8 cellular contexts compared by ENCODE assay signal in the genomic region with DNA sequence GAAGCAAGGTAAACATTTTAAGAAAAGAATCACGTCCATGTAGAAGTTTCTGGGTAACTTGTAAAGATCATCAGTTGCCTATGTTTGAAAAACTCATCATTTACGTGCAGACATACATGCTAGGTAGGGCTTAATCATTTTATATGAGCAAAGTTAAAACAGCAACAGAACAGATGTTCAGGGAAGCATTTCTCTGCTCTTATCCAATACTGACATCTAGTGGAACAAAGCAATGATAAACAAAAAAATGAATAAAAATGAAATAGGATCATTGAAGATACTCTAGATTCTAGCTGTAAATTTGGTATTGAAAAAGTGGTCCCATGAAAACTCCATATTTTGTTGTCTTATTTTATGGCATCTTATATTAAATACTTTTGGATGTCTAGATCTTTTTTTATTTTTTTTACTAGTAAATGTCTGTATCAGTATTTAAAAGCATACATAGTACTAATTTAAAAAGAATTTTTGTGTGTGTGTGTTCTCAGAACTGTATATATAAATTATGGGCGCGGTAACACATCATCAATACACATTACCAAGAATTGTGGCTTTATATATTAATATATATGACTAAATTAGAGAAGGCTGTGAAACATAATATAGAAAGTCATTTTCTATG.
DNase-seq lines count a peak whose midpoint lies in the region; ATAC-seq and TF ChIP-seq lines count a peak whose summit lies in the region.

No MANE protein-coding gene starts in this region.

- no peak overlapping the region for H3K4me3 ChIP-seq in Karpas-422 (ENCODE audit: low read length)
- H3K4me3 ChIP-seq in RWPE2 (ENCODE audit: severe bottlenecking) = no peak overlapping the region
- no peak overlapping the region for H3K4me3 ChIP-seq in ovary
- no peak overlapping the region for H3K4me3 ChIP-seq in aorta (ENCODE audit: low read length in 2 of 2)

- ATAC-seq in RWPE2 (ENCODE audit: low read depth) (0 out of 3 replicates have a peak, but pooled peaks have one; percentile 42), foreskin keratinocyte (peak; percentile 34), aorta (ENCODE audit: low FRiP score) (no peak)
- ATAC-seq in activated T-helper 17 cell treated with anti-CD3 and anti-CD28 coated beads, Interleukin-2, amount 50 U/mL, for 72 hours (replicated peaks) = no peak
- no peak for ATAC-seq in activated CD8-positive, alpha-beta memory T cell treated with anti-CD3 and anti-CD28 coated beads, Interleukin-2, amount 10 ng/mL, durations not matched to agents 7 days and 5 days

- CTCF ChIA-PET in activated CD8-positive, alpha-beta memory T cell treated with anti-CD3 and anti-CD28 coated beads, Interleukin-2, amount 10 ng/mL, durations not matched to agents 7 days and 5 days (lab: Charles Lee) = no interaction called here

- no peak overlapping the region for H3K4me2 ChIP-seq in Karpas-422 (ENCODE audit: low read depth, low read length, poor library complexity, severe bottlenecking)

- H3K27me3 ChIP-seq in Karpas-422 (ENCODE audit: low read length) = no peaks in the 10 kb centered on the region
- no peaks in the 10 kb centered on the region for H3K27me3 ChIP-seq in RWPE2 (ENCODE audit: insufficient read depth, poor library complexity, severe bottlenecking)
- H3K27me3 ChIP-seq in foreskin keratinocyte = no peaks in the 10 kb centered on the region
- no peaks in the 10 kb centered on the region for H3K27me3 ChIP-seq in ovary
- no peaks in the 10 kb centered on the region for H3K27me3 ChIP-seq in aorta (ENCODE audit: control insufficient read depth in 1 of 2, insufficient read depth in 2 of 2, low read length in 1 of 2)

- H3K4me1 Mint-ChIP-seq in activated T-helper 17 cell treated with anti-CD3 and anti-CD28 coated beads, Interleukin-2, amount 50 U/mL, for 72 hours = no peaks in the 10 kb centered on the region
- no peaks in the 10 kb centered on the region for H3K4me1 Mint-ChIP-seq in activated CD8-positive, alpha-beta memory T cell treated with anti-CD3 and anti-CD28 coated beads, Interleukin-2, amount 10 ng/mL, durations not matched to agents 7 days and 5 days

- H3K9ac ChIP-seq in Karpas-422 (ENCODE audit: low read length) = no peak overlapping the region

- H3K4me3 Mint-ChIP-seq in activated T-helper 17 cell treated with anti-CD3 and anti-CD28 coated beads, Interleukin-2, amount 50 U/mL, for 72 hours = no peak overlapping the region
- H3K4me3 Mint-ChIP-seq in activated CD8-positive, alpha-beta memory T cell treated with anti-CD3 and anti-CD28 coated beads, Interleukin-2, amount 10 ng/mL, durations not matched to agents 7 days and 5 days = no peak overlapping the region

- H3K27me3 Mint-ChIP-seq in activated T-helper 17 cell treated with anti-CD3 and anti-CD28 coated beads, Interleukin-2, amount 50 U/mL, for 72 hours = no peaks in the 10 kb centered on the region
- no peaks in the 10 kb centered on the region for H3K27me3 Mint-ChIP-seq in activated CD8-positive, alpha-beta memory T cell treated with anti-CD3 and anti-CD28 coated beads, Interleukin-2, amount 10 ng/mL, durations not matched to agents 7 days and 5 days

- TF ChIP-seq CTCF in RWPE2 (IDR thresholded peaks at IDR 0.05; ENCODE audit: poor library complexity, severe bottlenecking) = peak; percentile 98
- TF ChIP-seq CTCF in foreskin keratinocyte (conservative IDR thresholded peaks at IDR 0.05) = peak; percentile 89
- peak in 1 of 3 donors; percentile 8 for TF ChIP-seq CTCF in ovary (IDR thresholded peaks at IDR 0.05)

- 30 to 33% (median 32%) methylated on average over 4 of the region's 4 CpGs for WGBS in ovary, 3 donors
- WGBS in aorta, 2 donors = 21 to 28% methylated on average over 4 of the region's 4 CpGs

- H3K36me3 ChIP-seq in Karpas-422 (ENCODE audit: insufficient read depth, low read length) (no peaks in the 10 kb centered on the region), RWPE2 (ENCODE audit: low read depth) (no peaks in the 10 kb centered on the region), ovary (no peaks in the 10 kb centered on the region), aorta (ENCODE audit: control insufficient read depth in 1 of 2, insufficient read depth in 2 of 2, low read length in 1 of 2) (no peaks in the 10 kb centered on the region)

- H3K9me3 ChIP-seq in Karpas-422 (ENCODE audit: low read length) (no peaks in the 10 kb centered on the region), RWPE2 (ENCODE audit: severe bottlenecking) (no peaks in the 10 kb centered on the region), ovary (no peaks in the 10 kb centered on the region), aorta (ENCODE audit: control insufficient read depth, low read length) (no peaks in the 10 kb centered on the region)

- H3K4me1 ChIP-seq in Karpas-422 (ENCODE audit: low read length) (no peaks in the 10 kb centered on the region), RWPE2 (ENCODE audit: insufficient read depth, poor library complexity, severe bottlenecking) (peaks cover 6% of the 10 kb centered on the region), foreskin keratinocyte (peaks cover 12% of the 10 kb centered on the region), ovary (ENCODE audit: insufficient read depth) (no peaks in the 10 kb centered on the region), aorta (ENCODE audit: control insufficient read depth in 1 of 2, insufficient read depth in 2 of 2, low read length in 2 of 2) (no peaks in the 10 kb centered on the region)

- H3K27ac ChIP-seq in Karpas-422 (ENCODE audit: low read length) (no peak overlapping the region), RWPE2 (ENCODE audit: poor library complexity, severe bottlenecking) (no peak overlapping the region), foreskin keratinocyte (no peak overlapping the region), ovary (no peak overlapping the region), aorta (ENCODE audit: low read depth in 1 of 2, low read length in 2 of 2) (no peak overlapping the region)

- no peaks in the 10 kb centered on the region for H4K20me1 ChIP-seq in Karpas-422 (ENCODE audit: insufficient read depth, low read depth, low read length)

- H3K27ac Mint-ChIP-seq in activated T-helper 17 cell treated with anti-CD3 and anti-CD28 coated beads, Interleukin-2, amount 50 U/mL, for 72 hours = no peak overlapping the region
- H3K27ac Mint-ChIP-seq in activated CD8-positive, alpha-beta memory T cell treated with anti-CD3 and anti-CD28 coated beads, Interleukin-2, amount 10 ng/mL, durations not matched to agents 7 days and 5 days = no peak overlapping the region

- TF ChIP-seq POLR2A in ovary (IDR thresholded peaks at IDR 0.05) = no peak

- H3K9me2 ChIP-seq in Karpas-422 (replicated peaks; ENCODE audit: insufficient read depth, low read length) = no peaks in the 10 kb centered on the region

- no peaks in the 10 kb centered on the region for H3K79me2 ChIP-seq in Karpas-422 (ENCODE audit: low read length)

- intact Hi-C loops in ovary (cut with DNase I) (no loop called here), aorta (cut with DNase I) (no loop called here)

- DNase-seq in GM03348 (ENCODE audit: low spot score) (peak; percentile 51), Karpas-422 (peak; percentile 73), RWPE2 (ENCODE audit: low spot score) (no peak), foreskin keratinocyte (peak in 1 of 2 donors; percentile 39), ovary (no peak), aorta (no peak)
- DNase-seq in activated CD8-positive, alpha-beta memory T cell treated with anti-CD3 and anti-CD28 coated beads, Interleukin-2, amount 10 ng/mL, durations not matched to agents 7 days and 5 days = no peak

- H3K36me3 Mint-ChIP-seq in activated T-helper 17 cell treated with anti-CD3 and anti-CD28 coated beads, Interleukin-2, amount 50 U/mL, for 72 hours (ENCODE audit: low read depth) = no peaks in the 10 kb centered on the region
- no peaks in the 10 kb centered on the region for H3K36me3 Mint-ChIP-seq in activated CD8-positive, alpha-beta memory T cell treated with anti-CD3 and anti-CD28 coated beads, Interleukin-2, amount 10 ng/mL, durations not matched to agents 7 days and 5 days

- TF ChIP-seq EP300 in ovary (IDR thresholded peaks at IDR 0.05) = no peak

- H3K9me3 Mint-ChIP-seq in activated T-helper 17 cell treated with anti-CD3 and anti-CD28 coated beads, Interleukin-2, amount 50 U/mL, for 72 hours = peaks cover 10% of the 10 kb centered on the region
- peaks cover 2% of the 10 kb centered on the region for H3K9me3 Mint-ChIP-seq in activated CD8-positive, alpha-beta memory T cell treated with anti-CD3 and anti-CD28 coated beads, Interleukin-2, amount 10 ng/mL, durations not matched to agents 7 days and 5 days (ENCODE audit: low read depth)

- no peak overlapping the region for H2AFZ ChIP-seq in Karpas-422 (ENCODE audit: low read length)

Comparison
In these comparisons a context has a peak if more than half of its experiments do, and no peak if none do; other contexts are left out.
1. DNase-seq: peak in GM03348 (single experiment) and Karpas-422 (single experiment); none in RWPE2 (single experiment), activated CD8-positive, alpha-beta memory T cell treated with anti-CD3 and anti-CD28 coated beads, Interleukin-2, amount 10 ng/mL, durations not matched to agents 7 days and 5 days (single experiment), ovary (0 of 5) and aorta (0 of 2).
2. ATAC-seq: peak in RWPE2 (single experiment) and foreskin keratinocyte (single experiment); none in activated T-helper 17 cell treated with anti-CD3 and anti-CD28 coated beads, Interleukin-2, amount 50 U/mL, for 72 hours (single experiment), activated CD8-positive, alpha-beta memory T cell treated with anti-CD3 and anti-CD28 coated beads, Interleukin-2, amount 10 ng/mL, durations not matched to agents 7 days and 5 days (single experiment) and aorta (single experiment).